In genomic region chr22:32723632-32724031, GRCh38 we compare ENCODE assay signal across 7 cellular contexts.
DNase-seq lines count a peak whose midpoint lies in the region; ATAC-seq and TF ChIP-seq lines count a peak whose summit lies in the region.

No MANE protein-coding gene starts in this region.

- no peaks in the 10 kb centered on the region for H3K9me3 ChIP-seq in ascending aorta

- TF ChIP-seq CTCF in ascending aorta (IDR thresholded peaks at IDR 0.05), result no peak

- peak overlapping the region; percentile 61 to 76 for H3K27ac ChIP-seq in ascending aorta

- H3K36me3 ChIP-seq in ascending aorta, result no peaks in the 10 kb centered on the region

- intact Hi-C loops in ascending aorta (cut with DNase I), result no loop called here

- peak; percentile 58 for ATAC-seq in GM21529 (IDR thresholded peaks at IDR 0.05; ENCODE audit: unreplicated experiment)
- no peak for ATAC-seq in GM21786 (IDR thresholded peaks at IDR 0.05; ENCODE audit: unreplicated experiment)

- H3K4me1 ChIP-seq in ascending aorta, result peaks cover 0 to 6% of the 10 kb centered on the region in 2 donors

- no peak overlapping the region for H3K4me3 ChIP-seq in ascending aorta

- no peaks in the 10 kb centered on the region for H3K27me3 ChIP-seq in ascending aorta

- DNase-seq in SIG-M5 treated with dmso at 0.1 percent for 504 hours (lab: John Stamatoyannopoulos, UW; ENCODE audit: unreplicated experiment) (peak; percentile 90), ascending aorta (ENCODE audit: low spot score in 2 of 2) (peak; percentile 60 to 70), left kidney (ENCODE audit: low read depth, low spot score) (peak; percentile 28), NCI-H2196 (lab: John Stamatoyannopoulos, UW; ENCODE audit: unreplicated experiment) (no peak)
- peak in 2 of 3 donors; percentile 10 to 36 for DNase-seq in stimulated activated CD4-positive, alpha-beta T cell treated with anti-CD3 and anti-CD28 coated beads, TNF-alpha, amount 100 ng/mL, for 48 hours (ENCODE audit: low read depth in 3 of 3)
